ENCODE assay signal across 19 cellular contexts in genomic region chr1:231950732-231951131, GRCh38.
"Had no signal": no experiment of that assay in that cellular context is flagged by ENCODE, and none has a peak within 500 bp of the region (broad histone marks: within the 10 kb centered on the region; RNA-seq: fewer than 3 reads in every experiment).

No MANE protein-coding gene starts in this region.

- H3K4me1 Mint-ChIP-seq: activated T-helper 17 cell treated with anti-CD3 and anti-CD28 coated beads, Interleukin-2, amount 50 U/mL, for 72 hours; memory B cell had no signal

- H3K4me3 Mint-ChIP-seq: activated T-cell treated with anti-CD3 and anti-CD28 coated beads, Interleukin-2, amount 50 U/mL, for 24 hours; activated T-helper 17 cell treated with anti-CD3 and anti-CD28 coated beads, Interleukin-2, amount 50 U/mL, for 72 hours; memory B cell; natural killer cell treated with Interleukin-12 subunit alpha and Interleukin-12 subunit beta and Interleukin-15 and Interleukin-18, amount 100 ng/mL, for 72 hours had no signal

- H3K27ac ChIP-seq: upper lobe of left lung had no signal

- H3K27me3 Mint-ChIP-seq: activated T-cell treated with anti-CD3 and anti-CD28 coated beads, Interleukin-2, amount 50 U/mL, for 24 hours; activated T-helper 17 cell treated with anti-CD3 and anti-CD28 coated beads, Interleukin-2, amount 50 U/mL, for 72 hours; memory B cell; natural killer cell treated with Interleukin-12 subunit alpha and Interleukin-12 subunit beta and Interleukin-15 and Interleukin-18, amount 100 ng/mL, for 72 hours had no signal

- DNase-seq: activated CD4-positive, alpha-beta T cell treated with anti-CD3 and anti-CD28 coated beads, Interleukin-2, amount 50 U/mL, for 1 hour; activated T-cell treated with anti-CD3 and anti-CD28 coated beads, Interleukin-2, amount 50 U/mL, for 24 hours; aorta; central memory CD4-positive, alpha-beta T cell; effector memory CD4-positive, alpha-beta T cell; heart right ventricle; islet precursor cell; left colon; posterior cingulate gyrus; small intestine; stimulated activated CD4-positive, alpha-beta T cell treated with anti-CD3 and anti-CD28 coated beads, Interleukin-2, amount 100 ng/mL, for 48 hours; stimulated activated CD8-positive, alpha-beta memory T cell treated with anti-CD3 and anti-CD28 coated beads, Interleukin-4, amount 100 ng/mL, for 48 hours; stimulated activated naive CD4-positive, alpha-beta T cell; upper lobe of left lung had no signal

- H3K27ac Mint-ChIP-seq: activated naive CD4-positive, alpha-beta T cell treated with anti-CD3 and anti-CD28 coated beads, Interleukin-2, amount 50 U/mL, for 72 hours; activated T-cell treated with anti-CD3 and anti-CD28 coated beads, Interleukin-2, amount 50 U/mL, for 24 hours; activated T-helper 17 cell treated with anti-CD3 and anti-CD28 coated beads, Interleukin-2, amount 50 U/mL, for 72 hours; memory B cell; natural killer cell treated with Interleukin-12 subunit alpha and Interleukin-12 subunit beta and Interleukin-15 and Interleukin-18, amount 100 ng/mL, for 72 hours had no signal

- H3K9me3 ChIP-seq: upper lobe of left lung had no signal

- H3K27me3 ChIP-seq: brain microvascular endothelial cell, heart right ventricle, upper lobe of left lung had no signal

- H3K4me3 ChIP-seq: heart right ventricle, upper lobe of left lung had no signal

- H3K36me3 Mint-ChIP-seq: memory B cell; natural killer cell treated with Interleukin-12 subunit alpha and Interleukin-12 subunit beta and Interleukin-15 and Interleukin-18, amount 100 ng/mL, for 72 hours had no signal

- ATAC-seq: activated naive CD4-positive, alpha-beta T cell treated with anti-CD3 and anti-CD28 coated beads, Interleukin-2, amount 50 U/mL, for 72 hours; left colon; natural killer cell treated with Interleukin-12 subunit alpha and Interleukin-12 subunit beta and Interleukin-15 and Interleukin-18, amount 100 ng/mL, for 72 hours had no signal

- H3K9me3 Mint-ChIP-seq: natural killer cell treated with Interleukin-12 subunit alpha and Interleukin-12 subunit beta and Interleukin-15 and Interleukin-18, amount 100 ng/mL, for 72 hours had no signal

- H3K36me3 ChIP-seq: brain microvascular endothelial cell, heart right ventricle, upper lobe of left lung had no signal

- H3K4me1 ChIP-seq: upper lobe of left lung had no signal
